Comparison of ENCODE assay signal across 17 cellular contexts in the genomic region with DNA sequence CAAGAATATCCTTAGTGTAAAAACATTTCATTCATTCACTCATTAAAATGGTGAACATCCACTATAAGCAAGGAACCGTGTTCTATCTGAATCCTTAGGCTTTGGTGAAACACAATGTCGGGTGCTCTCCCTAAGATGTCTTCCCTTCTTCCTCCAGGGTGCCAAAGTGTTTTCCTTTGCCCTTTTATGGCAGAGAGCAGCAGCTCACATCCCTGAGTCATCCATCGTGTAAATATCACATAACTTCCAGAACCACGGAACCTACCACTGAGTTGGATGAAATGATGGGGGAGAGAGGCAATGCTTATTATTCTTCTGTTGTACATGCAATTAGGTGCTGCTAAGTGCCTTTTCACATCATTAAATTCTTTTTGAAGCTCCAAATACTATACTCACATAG. TPM values are rescaled to one million over a fixed set of nuclear protein-coding genes. Genes with fewer than 3 reads are reported as not detected.
DNase-seq lines count a peak whose midpoint lies in the region; ATAC-seq, FAIRE-seq and TF ChIP-seq lines count a peak whose summit lies in the region.
"Had no signal": no experiment of that assay in that cellular context is flagged by ENCODE, and none has a peak within 500 bp of the region (broad histone marks: within the 10 kb centered on the region; RNA-seq: fewer than 3 reads in every experiment).

No MANE protein-coding gene starts in this region.

- WGBS in hepatocyte (ENCODE audit: low lambda C conversion rate, missing lambda C conversion rate), result 84% methylated on average over 4 of the region's 4 CpGs

- no peaks in the 10 kb centered on the region for H3K9me2 ChIP-seq in hepatocyte (replicated peaks; ENCODE audit: insufficient read depth)

- intact Hi-C loops in upper lobe of right lung (cut with DNase I), result no loop called here
- intact Hi-C loops in kidney (cut with DNase I), result no loop called here

- H3K4me1 Mint-ChIP-seq in immature natural killer cell, result no peaks in the 10 kb centered on the region
- H3K4me1 Mint-ChIP-seq: memory B cell, T-cell had no signal

- H3K9me3 ChIP-seq in hepatocyte (ENCODE audit: low read depth) (no peaks in the 10 kb centered on the region), upper lobe of right lung (no peaks in the 10 kb centered on the region), kidney (ENCODE audit: control insufficient read depth in 1 of 2, low read length in 2 of 2) (no peaks in the 10 kb centered on the region)
- H3K9me3 ChIP-seq: heart left ventricle had no signal

- in situ Hi-C loops in astrocyte of the spinal cord (cut with HindIII; ENCODE audit: low sequenced_read_pairs), result no loop called here
- in situ Hi-C loops in GM13977 (cut with MboI; ENCODE audit: low pct_unique_long_range_greater_than_20kb, low sequenced_read_pairs, unreplicated experiment), result no loop called here

- peaks cover 5% of the 10 kb centered on the region in 3 donors for H3K27me3 Mint-ChIP-seq in immature natural killer cell (ENCODE audit: low read depth in 3 of 3)

- H3K27ac Mint-ChIP-seq in immature natural killer cell, result no peak overlapping the region
- H3K27ac Mint-ChIP-seq: CD4-positive, CD25-positive, alpha-beta regulatory T cell; memory B cell; stimulated activated naive CD8-positive, alpha-beta T cell treated with anti-CD3 and anti-CD28 coated beads, Interleukin-15, Interleukin-2, amounts not matched to agents 100 ng/mL and 50 ng/mL, for 24 hours; T-cell had no signal

- H3K27ac ChIP-seq in hepatocyte (no peak overlapping the region), upper lobe of right lung (no peak overlapping the region), kidney (ENCODE audit: low read depth in 2 of 2, low read length in 2 of 2) (no peak overlapping the region)
- H3K27ac ChIP-seq: heart left ventricle, parathyroid adenoma had no signal

- FAIRE-seq in kidney (lab: Jason Lieb, UNC), result no peak

- H2AFZ ChIP-seq in hepatocyte, result peak overlapping the region; percentile 43
- H2AFZ ChIP-seq: parathyroid adenoma had no signal

- no peaks in the 10 kb centered on the region for H3K4me1 ChIP-seq in hepatocyte (ENCODE audit: insufficient read depth)
- H3K4me1 ChIP-seq in upper lobe of right lung, result no peaks in the 10 kb centered on the region
- no peaks in the 10 kb centered on the region for H3K4me1 ChIP-seq in kidney (ENCODE audit: control insufficient read depth in 1 of 2, insufficient read depth in 1 of 2, low read depth in 1 of 2, low read length in 2 of 2)
- H3K4me1 ChIP-seq: parathyroid adenoma had no signal

- H3K9ac ChIP-seq in kidney (ENCODE audit: low read length in 2 of 2), result no peak overlapping the region
- H3K9ac ChIP-seq: parathyroid adenoma had no signal

- DNase-seq in AG10803 (ENCODE audit: low read depth) (peak; percentile 63), HPDE6-E6E7 (ENCODE audit: extremely low spot score) (peak; percentile 34), astrocyte of the spinal cord (ENCODE audit: low read depth, low spot score) (peak; percentile 89), hepatocyte (ENCODE audit: low spot score) (peak; percentile 37), GM13977 (ENCODE audit: low spot score) (no peak), upper lobe of right lung (no peak), kidney (no peak), immature natural killer cell (no peak)
- DNase-seq: activated CD4-positive, alpha-beta T cell treated with anti-CD3 and anti-CD28 coated beads, Interleukin-2, amount 50 U/mL, for 1 hour; CD4-positive, CD25-positive, alpha-beta regulatory T cell; heart left ventricle; NCI-H1694 treated with DMSO at 0.1 percent for 48 hours; stimulated activated CD4-positive, alpha-beta T cell treated with anti-CD3 and anti-CD28 coated beads, Interleukin-2, amount 100 ng/mL, for 48 hours; T-cell had no signal

- H3K4me2 ChIP-seq in hepatocyte, result no peak overlapping the region

- H4K20me1 ChIP-seq in hepatocyte (ENCODE audit: insufficient read depth, poor library complexity, severe bottlenecking), result no peaks in the 10 kb centered on the region

- H3K27me3 ChIP-seq in hepatocyte (no peaks in the 10 kb centered on the region), upper lobe of right lung (peaks cover 3% of the 10 kb centered on the region)
- H3K27me3 ChIP-seq: heart left ventricle had no signal

- H3K36me3 Mint-ChIP-seq in immature natural killer cell, result no peaks in the 10 kb centered on the region
- H3K36me3 Mint-ChIP-seq: CD4-positive, CD25-positive, alpha-beta regulatory T cell; memory B cell; T-cell had no signal

- ATAC-seq in upper lobe of right lung, result no peak
- ATAC-seq: heart left ventricle, T-cell had no signal

- H3K9me3 Mint-ChIP-seq in immature natural killer cell, result no peaks in the 10 kb centered on the region
- H3K9me3 Mint-ChIP-seq: memory B cell; stimulated activated naive CD8-positive, alpha-beta T cell treated with anti-CD3 and anti-CD28 coated beads, Interleukin-15, Interleukin-2, amounts not matched to agents 100 ng/mL and 50 ng/mL, for 24 hours; T-cell had no signal

- no peaks in the 10 kb centered on the region for H3K79me2 ChIP-seq in hepatocyte
- H3K79me2 ChIP-seq: parathyroid adenoma had no signal

- TF ChIP-seq CTCF in AG10803 (conservative IDR thresholded peaks at IDR 0.05; ENCODE audit: low read length) (no peak), astrocyte of the spinal cord (IDR thresholded peaks at IDR 0.05; ENCODE audit: low read depth, low read length) (no peak), hepatocyte (IDR thresholded peaks at IDR 0.05; ENCODE audit: poor library complexity) (no peak), GM13977 (IDR thresholded peaks at IDR 0.05; ENCODE audit: extremely low read depth, insufficient read depth, missing control alignments) (no peak), upper lobe of right lung (IDR thresholded peaks at IDR 0.05) (no peak), kidney (IDR thresholded peaks at IDR 0.05; ENCODE audit: borderline replicate concordance, extremely low read depth, insufficient read depth) (no peak)

- H3K4me3 ChIP-seq in AG10803 (ENCODE audit: low read length), result no peak overlapping the region
- no peak overlapping the region for H3K4me3 ChIP-seq in astrocyte of the spinal cord (ENCODE audit: low read depth, low read length)
- H3K4me3 ChIP-seq in hepatocyte, result no peak overlapping the region
- no peak overlapping the region for H3K4me3 ChIP-seq in upper lobe of right lung
- H3K4me3 ChIP-seq in kidney (ENCODE audit: low read length in 2 of 2), result no peak overlapping the region
- H3K4me3 ChIP-seq: heart left ventricle had no signal

- H3K4me3 Mint-ChIP-seq in immature natural killer cell, result no peak overlapping the region
- H3K4me3 Mint-ChIP-seq: CD4-positive, CD25-positive, alpha-beta regulatory T cell; memory B cell; stimulated activated naive CD8-positive, alpha-beta T cell treated with anti-CD3 and anti-CD28 coated beads, Interleukin-15, Interleukin-2, amounts not matched to agents 100 ng/mL and 50 ng/mL, for 24 hours; T-cell had no signal

- H3K36me3 ChIP-seq in hepatocyte (replicated peaks; ENCODE audit: insufficient read depth, low read depth) (no peaks in the 10 kb centered on the region), upper lobe of right lung (no peaks in the 10 kb centered on the region), kidney (ENCODE audit: control insufficient read depth in 1 of 2, insufficient read depth in 2 of 2, low read length in 2 of 2) (no peaks in the 10 kb centered on the region)
- H3K36me3 ChIP-seq: heart left ventricle had no signal

RNA-seq across cellular contexts. Expression of a gene that starts 50.2 kb away (rescaled TPM):
- total RNA-seq in hepatocyte (0.12 and 0.37 TPM in 2 replicates), upper lobe of right lung (0.06 TPM), kidney (0.57 TPM)
- polyA plus RNA-seq in hepatocyte (0.02 and 0.33 TPM in 2 replicates), kidney (ENCODE audit: insufficient read depth, low read depth, low replicate concordance) (0.19 TPM), immature natural killer cell (under 1 TPM in 1 of 3 donors, not detected in 2; 0.02 TPM)
- total RNA-seq: CD4-positive, CD25-positive, alpha-beta regulatory T cell; T-cell had no signal

RNA-seq across cellular contexts. Expression of a gene that starts 58.0 kb away (rescaled TPM):
- total RNA-seq in hepatocyte (32.4 and 37.4 TPM in 2 replicates), upper lobe of right lung (33.3 TPM), kidney (35.1 TPM)
- polyA plus RNA-seq in hepatocyte (10.2 and 16.0 TPM in 2 replicates), kidney (ENCODE audit: insufficient read depth, low read depth, low replicate concordance) (16.4 TPM), immature natural killer cell (10 to 100 TPM in 2 of 3 donors, 1 to 10 TPM in 1; 8.2 to 17.5 (median 16.4) TPM)

Comparison
In these comparisons a context has a peak if more than half of its experiments do, and no peak if none do; other contexts are left out.
1. DNase-seq: peak in AG10803 (single experiment), HPDE6-E6E7 (single experiment), astrocyte of the spinal cord (single experiment) and hepatocyte (single experiment); none in GM13977 (single experiment), upper lobe of right lung (single experiment), kidney (single experiment) and immature natural killer cell (0 of 3).